Comparison of ENCODE assay signal across 8 cellular contexts in genomic region chr6:79076160-79076559, GRCh38. TPM values are rescaled to one million over a fixed set of nuclear protein-coding genes. Genes with fewer than 3 reads are reported as not detected.
A peak's percentile ranks its signal among the peaks of the same experiment; 100 is the strongest.
DNase-seq lines count a peak whose midpoint lies in the region; ATAC-seq and TF ChIP-seq lines count a peak whose summit lies in the region.

No MANE protein-coding gene starts in this region.

- POLR2A ChIA-PET in activated CD4-positive, alpha-beta T cell treated with anti-CD3 and anti-CD28 coated beads, Interleukin-2, amount 10 ng/mL, durations not matched to agents 7 days and 5 days (lab: Charles Lee), result interaction anchor here (1.2 kb wide), 1 partner anchor 14 kb away, joined by 5 read pairs; no protein-coding TSS in a partner anchor

- H3K4me3 Mint-ChIP-seq in activated CD4-positive, alpha-beta T cell treated with anti-CD3 and anti-CD28 coated beads, Interleukin-2, amount 10 ng/mL, durations not matched to agents 7 days and 5 days, result peak overlapping the region; percentile 76

- H3K9me3 ChIP-seq in SK-N-MC (ENCODE audit: low read depth, low read length), result no peaks in the 10 kb centered on the region

- peak overlapping the region; percentile 91 for H3K27ac Mint-ChIP-seq in activated CD4-positive, alpha-beta T cell treated with anti-CD3 and anti-CD28 coated beads, Interleukin-2, amount 10 ng/mL, durations not matched to agents 7 days and 5 days

- TF ChIP-seq POLR2A in erythroblast (IDR thresholded peaks at IDR 0.05; ENCODE audit: low read length), result no peak

- peak overlapping the region; percentile 94 for H3K4me3 ChIP-seq in SK-N-MC

- DNase-seq in activated CD4-positive, alpha-beta T cell treated with anti-CD3 and anti-CD28 coated beads, Interleukin-2, amount 10 ng/mL, durations not matched to agents 7 days and 5 days, result no peak
- no peak for DNase-seq in activated CD4-positive, alpha-beta T cell treated with anti-CD3 and anti-CD28 coated beads, Interleukin-2, amount 50 U/mL, for 4 hours
- DNase-seq in SK-N-MC (ENCODE audit: low read depth, low spot score), result no peak
- peak; percentile 27 to 45 for DNase-seq in erythroblast (lab: John Stamatoyannopoulos, UW)
- peak; percentile 49 for DNase-seq in pons (ENCODE audit: low spot score)
- no peak for DNase-seq in stimulated activated naive CD4-positive, alpha-beta T cell treated with Interleukin-2 at 50 U/mL for 16 hours (lab: John Stamatoyannopoulos, UW)

- peak overlapping the region; percentile 90 for H3K9ac ChIP-seq in SK-N-MC (ENCODE audit: insufficient read length)

- peaks cover 49% of the 10 kb centered on the region for H3K4me1 Mint-ChIP-seq in activated CD4-positive, alpha-beta T cell treated with anti-CD3 and anti-CD28 coated beads, Interleukin-2, amount 10 ng/mL, durations not matched to agents 7 days and 5 days

- H3K36me3 ChIP-seq in SK-N-MC (ENCODE audit: insufficient read depth, low read length), result peaks cover 47% of the 10 kb centered on the region

- ATAC-seq in HG02623 (IDR thresholded peaks at IDR 0.05; ENCODE audit: unreplicated experiment), result no peak
- ATAC-seq in GM21515 (IDR thresholded peaks at IDR 0.05; ENCODE audit: unreplicated experiment), result no peak

- peaks cover 30% of the 10 kb centered on the region for H3K36me3 Mint-ChIP-seq in activated CD4-positive, alpha-beta T cell treated with anti-CD3 and anti-CD28 coated beads, Interleukin-2, amount 10 ng/mL, durations not matched to agents 7 days and 5 days (ENCODE audit: low read depth)

- CTCF ChIA-PET in activated CD4-positive, alpha-beta T cell treated with anti-CD3 and anti-CD28 coated beads, Interleukin-2, amount 10 ng/mL, durations not matched to agents 7 days and 5 days (lab: Charles Lee), result no interaction called here

- H3K27ac ChIP-seq in SK-N-MC, result peak overlapping the region; percentile 86

- no peaks in the 10 kb centered on the region for H3K27me3 Mint-ChIP-seq in activated CD4-positive, alpha-beta T cell treated with anti-CD3 and anti-CD28 coated beads, Interleukin-2, amount 10 ng/mL, durations not matched to agents 7 days and 5 days

- H3K9me3 Mint-ChIP-seq in activated CD4-positive, alpha-beta T cell treated with anti-CD3 and anti-CD28 coated beads, Interleukin-2, amount 10 ng/mL, durations not matched to agents 7 days and 5 days, result no peaks in the 10 kb centered on the region

RNA-seq across cellular contexts. Expression of gene PHIP, which starts 1.9 kb away (rescaled TPM):
- 10 to 100 TPM; 31.6 to 33.9 TPM for total RNA-seq in activated CD4-positive, alpha-beta T cell treated with anti-CD3 and anti-CD28 coated beads, Interleukin-2, amount 10 ng/mL, durations not matched to agents 7 days and 5 days

Comparison
In these comparisons a context has a peak if more than half of its experiments do, and no peak if none do; other contexts are left out.
1. DNase-seq: peak in erythroblast (2 of 2) and pons (single experiment); none in activated CD4-positive, alpha-beta T cell treated with anti-CD3 and anti-CD28 coated beads, Interleukin-2, amount 10 ng/mL, durations not matched to agents 7 days and 5 days (single experiment), activated CD4-positive, alpha-beta T cell treated with anti-CD3 and anti-CD28 coated beads, Interleukin-2, amount 50 U/mL, for 4 hours (0 of 2), SK-N-MC (single experiment) and stimulated activated naive CD4-positive, alpha-beta T cell treated with Interleukin-2 at 50 U/mL for 16 hours (single experiment).